22 cellular contexts compared by ENCODE assay signal in the genomic region with DNA sequence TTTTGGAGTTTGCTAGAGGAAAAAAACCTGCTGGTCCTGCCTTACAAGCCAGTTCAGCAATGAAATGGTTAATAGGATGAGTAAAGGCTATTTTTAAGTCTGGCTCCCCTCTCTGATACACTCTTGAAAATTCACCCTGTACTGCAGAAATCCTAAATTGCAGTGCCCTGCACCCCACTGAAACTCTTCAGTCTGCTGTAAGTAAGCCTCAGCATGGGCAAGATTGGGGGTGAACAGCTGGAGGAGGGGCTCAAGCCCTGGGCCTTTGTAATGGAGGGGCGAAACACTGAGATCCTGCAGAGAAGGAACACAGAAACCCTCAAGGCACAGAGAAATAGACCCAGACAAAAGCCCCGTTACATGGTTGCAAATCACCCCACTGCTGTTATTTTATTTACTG. TPM values are rescaled to one million over a fixed set of nuclear protein-coding genes. Genes with fewer than 3 reads are reported as not detected.
DNase-seq lines count a peak whose midpoint lies in the region; TF ChIP-seq lines count a peak whose summit lies in the region.
"Had no signal": no experiment of that assay in that cellular context is flagged by ENCODE, and none has a peak within 500 bp of the region (broad histone marks: within the 10 kb centered on the region; RNA-seq: fewer than 3 reads in every experiment).

No MANE protein-coding gene starts in this region.

- H3K27ac ChIP-seq in HEK293 (ENCODE audit: extremely low read depth, low read depth, low read length) (peak overlapping the region; percentile 47; the same call in 1 of the 2 replicates), mesendoderm (ENCODE audit: low read depth, low read length) (no peak overlapping the region)
- H3K27ac ChIP-seq: cardiac muscle cell, psoas muscle, skin epidermis, stomach, upper lobe of right lung had no signal

- H3K18ac ChIP-seq in mesendoderm (ENCODE audit: low read length), result no peak overlapping the region

- H2BK5ac ChIP-seq in mesendoderm (ENCODE audit: low read length), result no peak overlapping the region

- no peak overlapping the region for H2AK5ac ChIP-seq in mesendoderm (ENCODE audit: low read length)

- no peak overlapping the region for H3K9ac ChIP-seq in mesendoderm (ENCODE audit: low read length)

- POLR2A ChIA-PET in HEK293 (lab: Yijun Ruan, JAX), result no interaction called here

- no peak for TF ChIP-seq CTCF in HEK293 (tag by site-specific recombination; IDR thresholded peaks at IDR 0.05)

- H2BK15ac ChIP-seq in mesendoderm (replicated peaks; ENCODE audit: low read depth), result no peak overlapping the region

- no peaks in the 10 kb centered on the region for H3K79me2 ChIP-seq in mesendoderm (ENCODE audit: control insufficient read depth, insufficient read depth, low read length)

- WGBS in mesendoderm (ENCODE audit: extremely low coverage, insufficient coverage, low lambda C conversion rate), result no CpG with 5 or more reads among the region's 2 CpGs

- H3K9me3 ChIP-seq in HEK293 (ENCODE audit: control insufficient read depth, insufficient read depth, low read depth, low read length), result no peaks in the 10 kb centered on the region
- H3K9me3 ChIP-seq: MG63, psoas muscle, stomach, upper lobe of right lung had no signal

- H4K5ac ChIP-seq in mesendoderm (ENCODE audit: low read length), result no peak overlapping the region

- no peaks in the 10 kb centered on the region for H3K79me1 ChIP-seq in mesendoderm (ENCODE audit: low read length)

- no peaks in the 10 kb centered on the region for H3K27me3 ChIP-seq in mesendoderm (ENCODE audit: insufficient read depth, low read length, poor library complexity)
- H3K27me3 ChIP-seq: cardiac muscle cell had no signal

- no peak overlapping the region for H2BK120ac ChIP-seq in mesendoderm (ENCODE audit: low read depth, low read length)

- no peak overlapping the region for H3K4me2 ChIP-seq in mesendoderm (ENCODE audit: low read length)

- H3K4me1 ChIP-seq in HEK293 (ENCODE audit: control insufficient read depth, insufficient read depth, low read length) (peaks cover 19% of the 10 kb centered on the region), mesendoderm (ENCODE audit: control insufficient read depth, low read depth, low read length) (no peaks in the 10 kb centered on the region)
- H3K4me1 ChIP-seq: psoas muscle, stomach, upper lobe of right lung had no signal

- H4K8ac ChIP-seq in mesendoderm (ENCODE audit: low read depth, low read length), result no peak overlapping the region

- H3K36me3 ChIP-seq in HEK293 (ENCODE audit: control insufficient read depth in 2 of 2, insufficient read depth in 1 of 2, low read length in 2 of 2) (no peaks in the 10 kb centered on the region), mesendoderm (ENCODE audit: control insufficient read depth, insufficient read depth, low read length) (no peaks in the 10 kb centered on the region)
- H3K36me3 ChIP-seq: cardiac muscle cell, MG63, stomach, upper lobe of right lung had no signal

- DNase-seq in NCI-H2227 treated with DMSO at 0.1 percent for 48 hours (lab: John Stamatoyannopoulos, UW) (peak; percentile 60), ecto neural progenitor cell (ENCODE audit: low spot score) (peak; percentile 73), mesendoderm (peak; percentile 28), EL (no peak), T-helper 2 cell (no peak), NCI-H526 treated with DMSO at 0.1 percent for 48 hours (lab: John Stamatoyannopoulos, UW) (no peak), dedifferentiated amniotic fluid mesenchymal stem cell (ENCODE audit: extremely low spot score) (no peak)
- DNase-seq: activated CD4-positive, alpha-beta T cell treated with anti-CD3 and anti-CD28 coated beads, Interleukin-2, amount 50 U/mL, for 1 hour; activated CD8-positive, alpha-beta memory T cell treated with anti-CD3 and anti-CD28 coated beads, Interleukin-2, amount 50 U/mL, for 48 hours; activated effector memory CD4-positive, alpha-beta T cell treated with anti-CD3 and anti-CD28 coated beads, Interleukin-2, amount 50 U/mL, for 16 hours; effector CD4-positive, alpha-beta T cell; mesenchymal stem cell; MG63; psoas muscle; stimulated activated CD4-positive, alpha-beta T cell treated with anti-CD3 and anti-CD28 coated beads, Interleukin-4, amount 100 ng/mL, for 24 hours; stomach; T-cell; upper lobe of right lung had no signal

- no peak overlapping the region for H3K4me3 ChIP-seq in HEK293 (ENCODE audit: low read depth, low read length)
- no peak overlapping the region for H3K4me3 ChIP-seq in mesendoderm (ENCODE audit: low read length)
- H3K4me3 ChIP-seq: cardiac muscle cell, MG63, psoas muscle, skin epidermis, stomach, upper lobe of right lung had no signal

- no peak overlapping the region for H3K56ac ChIP-seq in mesendoderm (ENCODE audit: low read length)

- CTCF ChIA-PET in HEK293 (lab: Yijun Ruan, JAX), result no interaction called here

- H3K23ac ChIP-seq in mesendoderm (ENCODE audit: low read length), result no peak overlapping the region

- H3K4ac ChIP-seq in mesendoderm (ENCODE audit: low read depth, low read length), result no peak overlapping the region

TF ChIP-seq in HEK293, 187 proteins besides CTCF, POLR2A, EP300 and RAD21:
- TF ChIP-seq ZNF341 (tag by site-specific recombination; IDR thresholded peaks at IDR 0.05; ENCODE audit: low read depth) (no peak), ZBTB21 (tag by site-specific recombination; IDR thresholded peaks at IDR 0.05) (no peak), ZBTB17 (tag by site-specific recombination; IDR thresholded peaks at IDR 0.05) (no peak), ZFP37 (tag by site-specific recombination; IDR thresholded peaks at IDR 0.05) (no peak), ZNF529 (tag by site-specific recombination; IDR thresholded peaks at IDR 0.05; ENCODE audit: insufficient replicate concordance) (no peak), ZNF747 (tag by site-specific recombination; IDR thresholded peaks at IDR 0.05) (no peak), ZNF623 (tag by site-specific recombination; IDR thresholded peaks at IDR 0.05) (no peak), ZNF302 (tag by site-specific recombination; IDR thresholded peaks at IDR 0.05; ENCODE audit: low read depth) (no peak), ZNF184 (tag by site-specific recombination; IDR thresholded peaks at IDR 0.05) (no peak), ZBTB20 (tag by site-specific recombination; IDR thresholded peaks at IDR 0.05) (no peak), ZNF121 (tag by site-specific recombination; IDR thresholded peaks at IDR 0.05) (no peak), ZNF335 (tag by site-specific recombination; conservative IDR thresholded peaks at IDR 0.05) (no peak), GLI2 (tag by site-specific recombination; IDR thresholded peaks at IDR 0.05; ENCODE audit: borderline replicate concordance, low read depth) (no peak), ZNF292 (tag by site-specific recombination; IDR thresholded peaks at IDR 0.05; ENCODE audit: borderline replicate concordance, low read depth) (no peak)
- TF ChIP-seq, protein P1, sequence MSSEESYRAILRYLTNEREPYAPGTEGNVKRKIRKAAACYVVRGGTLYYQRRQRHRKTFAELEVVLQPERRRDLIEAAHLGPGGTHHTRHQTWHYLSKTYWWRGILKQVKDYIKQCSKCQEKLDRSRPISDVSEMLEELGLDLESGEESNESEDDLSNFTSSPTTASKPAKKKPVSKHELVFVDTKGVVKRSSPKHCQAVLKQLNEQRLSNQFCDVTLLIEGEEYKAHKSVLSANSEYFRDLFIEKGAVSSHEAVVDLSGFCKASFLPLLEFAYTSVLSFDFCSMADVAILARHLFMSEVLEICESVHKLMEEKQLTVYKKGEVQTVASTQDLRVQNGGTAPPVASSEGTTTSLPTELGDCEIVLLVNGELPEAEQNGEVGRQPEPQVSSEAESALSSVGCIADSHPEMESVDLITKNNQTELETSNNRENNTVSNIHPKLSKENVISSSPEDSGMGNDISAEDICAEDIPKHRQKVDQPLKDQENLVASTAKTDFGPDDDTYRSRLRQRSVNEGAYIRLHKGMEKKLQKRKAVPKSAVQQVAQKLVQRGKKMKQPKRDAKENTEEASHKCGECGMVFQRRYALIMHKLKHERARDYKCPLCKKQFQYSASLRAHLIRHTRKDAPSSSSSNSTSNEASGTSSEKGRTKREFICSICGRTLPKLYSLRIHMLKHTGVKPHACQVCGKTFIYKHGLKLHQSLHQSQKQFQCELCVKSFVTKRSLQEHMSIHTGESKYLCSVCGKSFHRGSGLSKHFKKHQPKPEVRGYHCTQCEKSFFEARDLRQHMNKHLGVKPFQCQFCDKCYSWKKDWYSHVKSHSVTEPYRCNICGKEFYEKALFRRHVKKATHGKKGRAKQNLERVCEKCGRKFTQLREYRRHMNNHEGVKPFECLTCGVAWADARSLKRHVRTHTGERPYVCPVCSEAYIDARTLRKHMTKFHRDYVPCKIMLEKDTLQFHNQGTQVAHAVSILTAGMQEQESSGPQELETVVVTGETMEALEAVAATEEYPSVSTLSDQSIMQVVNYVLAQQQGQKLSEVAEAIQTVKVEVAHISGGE (tag by site-specific recombination; conservative IDR thresholded peaks at IDR 0.05; ENCODE audit: low read depth), result no peak

RNA-seq across cellular contexts. Expression of a gene that starts 44.9 kb away (rescaled TPM):
- polyA plus RNA-seq in mesendoderm (2013, experiment 1 of 2), result 35.8 TPM
- 42.3 TPM for polyA plus RNA-seq in mesendoderm (2013, experiment 2 of 2)
- polyA plus RNA-seq: cardiac muscle cell, fibroblast of lung had no signal

Comparison
In these comparisons a context has a peak if more than half of its experiments do, and no peak if none do; other contexts are left out.
1. DNase-seq: peak in NCI-H2227 treated with DMSO at 0.1 percent for 48 hours (single experiment), ecto neural progenitor cell (single experiment) and mesendoderm (single experiment); none in EL (single experiment), T-helper 2 cell (0 of 5), NCI-H526 treated with DMSO at 0.1 percent for 48 hours (single experiment) and dedifferentiated amniotic fluid mesenchymal stem cell (single experiment).